ENCODE assay signal across 8 cellular contexts in the genomic region with DNA sequence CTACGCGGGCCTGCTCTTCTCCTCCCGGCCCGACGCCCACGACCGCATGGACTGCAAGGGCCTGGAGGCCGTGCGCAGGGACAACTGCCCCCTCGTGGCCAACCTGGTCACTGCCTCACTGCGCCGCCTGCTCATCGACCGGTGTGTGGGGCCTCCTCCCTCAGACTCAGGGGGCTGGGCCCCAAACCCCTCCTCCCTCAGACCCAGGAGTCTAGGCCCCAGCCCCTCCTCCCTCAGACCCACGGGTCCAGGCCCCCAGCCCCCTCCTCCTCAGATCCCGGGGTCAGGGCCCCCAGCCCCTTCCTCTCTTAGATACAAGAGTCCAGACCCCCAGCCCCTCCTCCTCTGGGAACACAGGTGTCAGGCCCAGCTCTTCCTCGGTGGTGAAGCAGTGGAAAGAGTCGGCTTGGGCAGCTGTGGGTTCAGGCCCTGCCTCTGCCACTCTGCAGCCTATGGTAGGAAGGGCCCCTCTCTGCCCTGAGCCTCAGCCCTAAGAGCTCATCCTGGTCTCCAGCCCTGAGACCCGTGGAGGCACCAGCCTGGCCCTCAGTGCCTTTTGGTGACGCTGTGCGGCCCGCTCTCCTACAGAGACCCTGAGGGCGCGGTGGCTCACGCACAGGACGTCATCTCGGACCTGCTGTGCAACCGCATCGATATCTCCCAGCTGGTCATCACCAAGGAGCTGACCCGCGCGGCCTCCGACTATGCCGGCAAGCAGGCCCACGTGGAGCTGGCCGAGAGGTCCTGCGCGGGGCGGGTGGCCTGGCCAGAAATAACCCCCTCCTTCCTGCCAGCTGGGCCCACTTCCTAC. TPM values are rescaled to one million over a fixed set of nuclear protein-coding genes. Genes with fewer than 3 reads are reported as not detected.
A peak's percentile ranks its signal among the peaks of the same experiment; 100 is the strongest.
DNase-seq lines count a peak whose midpoint lies in the region; ATAC-seq and TF ChIP-seq lines count a peak whose summit lies in the region.

No MANE protein-coding gene starts in this region.

- H3F3A ChIP-seq in OCI-LY1 (ENCODE audit: insufficient read depth, low read length): no peaks in the 10 kb centered on the region; the same call in 1 of the 2 replicates

- ATAC-seq in activated T-cell treated with anti-CD3 and anti-CD28 coated beads, Interleukin-2, amount 50 U/mL, for 72 hours (replicated peaks in 1 of 2): peak; percentile 77 to 86
- ATAC-seq in thoracic aorta (ENCODE audit: insufficient number of reproducible peaks, low FRiP score, low read depth): peak; percentile 49

- H3K4me3 ChIP-seq in OCI-LY1 (ENCODE audit: low read depth, low read length, poor library complexity, severe bottlenecking): peak overlapping the region; percentile 47
- H3K4me3 ChIP-seq in neutrophil (ENCODE audit: low read depth in 1 of 2, low read length in 1 of 2): peak overlapping the region; percentile 23 to 53
- no peak overlapping the region for H3K4me3 ChIP-seq in thoracic aorta

- peaks cover 7 to 12% of the 10 kb centered on the region in 2 donors for H3K36me3 Mint-ChIP-seq in activated T-cell treated with anti-CD3 and anti-CD28 coated beads, Interleukin-2, amount 50 U/mL, for 72 hours (ENCODE audit: insufficient read depth in 2 of 2)

- peaks cover 52% of the 10 kb centered on the region for H3K36me3 ChIP-seq in OCI-LY1 (ENCODE audit: insufficient read depth, low read length)
- H3K36me3 ChIP-seq in neutrophil: peaks cover 5% of the 10 kb centered on the region
- no peaks in the 10 kb centered on the region for H3K36me3 ChIP-seq in thoracic aorta

- peak; percentile 83 for TF ChIP-seq CTCF in OCI-LY1 (IDR thresholded peaks at IDR 0.05; ENCODE audit: low read length)
- TF ChIP-seq CTCF in neutrophil (IDR thresholded peaks at IDR 0.05): peak; percentile 84
- peak; percentile 87 for TF ChIP-seq CTCF in thoracic aorta (IDR thresholded peaks at IDR 0.05)

- H4K20me1 ChIP-seq in OCI-LY1 (ENCODE audit: insufficient read depth, low read length): no peaks in the 10 kb centered on the region

- H3K4me1 Mint-ChIP-seq in activated T-cell treated with anti-CD3 and anti-CD28 coated beads, Interleukin-2, amount 50 U/mL, for 72 hours (ENCODE audit: low read depth): peaks cover 23% of the 10 kb centered on the region

- H3K9ac ChIP-seq in OCI-LY1 (ENCODE audit: low read length): peak overlapping the region; percentile 76

- POLR2A ChIA-PET in HEK293T (lab: Yijun Ruan, JAX): interaction anchor here (1.1 to 2.1 kb wide), 2 partner anchors 30 to 47 kb away, joined by 3 to 5 read pairs; no protein-coding TSS in a partner anchor

- H3K27ac ChIP-seq in OCI-LY1 (ENCODE audit: low read depth, low read length, poor library complexity, severe bottlenecking) (peak overlapping the region; percentile 100), neutrophil (peak overlapping the region; percentile 48), thoracic aorta (no peak overlapping the region)

- H3K9me3 ChIP-seq in OCI-LY1 (ENCODE audit: low read length): no peaks in the 10 kb centered on the region
- no peaks in the 10 kb centered on the region for H3K9me3 ChIP-seq in neutrophil
- no peaks in the 10 kb centered on the region for H3K9me3 ChIP-seq in thoracic aorta

- H3K4me1 ChIP-seq in OCI-LY1 (ENCODE audit: insufficient read depth, low read length, severe bottlenecking): peaks cover 46% of the 10 kb centered on the region
- peaks cover 10 to 19% of the 10 kb centered on the region in 2 experiments for H3K4me1 ChIP-seq in neutrophil (ENCODE audit: control insufficient read depth in 1 of 2, insufficient read depth in 1 of 2, low read depth in 1 of 2, low read length in 1 of 2)
- H3K4me1 ChIP-seq in thoracic aorta (ENCODE audit: control insufficient read depth in 1 of 2, low read depth in 2 of 2): peaks cover 4 to 8% of the 10 kb centered on the region in 2 donors

- H3K27me3 Mint-ChIP-seq in activated T-cell treated with anti-CD3 and anti-CD28 coated beads, Interleukin-2, amount 50 U/mL, for 72 hours (ENCODE audit: low read depth): peaks cover 14% of the 10 kb centered on the region

- H3K27me3 ChIP-seq in OCI-LY1 (ENCODE audit: insufficient read depth, low read length): no peaks in the 10 kb centered on the region
- H3K27me3 ChIP-seq in neutrophil: peaks cover 29% of the 10 kb centered on the region
- H3K27me3 ChIP-seq in thoracic aorta (replicated peaks; ENCODE audit: insufficient read depth): no peaks in the 10 kb centered on the region

- no peaks in the 10 kb centered on the region for H3K9me3 Mint-ChIP-seq in activated T-cell treated with anti-CD3 and anti-CD28 coated beads, Interleukin-2, amount 50 U/mL, for 72 hours

- no peak overlapping the region for H3K4me3 Mint-ChIP-seq in activated T-cell treated with anti-CD3 and anti-CD28 coated beads, Interleukin-2, amount 50 U/mL, for 72 hours

- H3K9me2 ChIP-seq in OCI-LY1 (ENCODE audit: low read depth, low read length): no peaks in the 10 kb centered on the region

- peaks cover 2% of the 10 kb centered on the region for H3K79me2 ChIP-seq in OCI-LY1 (ENCODE audit: insufficient read depth, low read length)

- no peak overlapping the region for H2AFZ ChIP-seq in OCI-LY1 (ENCODE audit: low read length)

- peak overlapping the region; percentile 68 for H3K27ac Mint-ChIP-seq in activated T-cell treated with anti-CD3 and anti-CD28 coated beads, Interleukin-2, amount 50 U/mL, for 72 hours

- CTCF ChIA-PET in HEK293T (lab: Yijun Ruan, JAX): interaction anchor here (1.0 kb wide), 2 partner anchors 46 to 63 kb away, joined by 3 to 7 read pairs; no protein-coding TSS in a partner anchor

- peak; percentile 42 for DNase-seq in ELR (ENCODE audit: low read depth)
- peak; percentile 89 for DNase-seq in HEK293T (ENCODE audit: extremely low spot score)
- DNase-seq in activated T-cell treated with anti-CD3 and anti-CD28 coated beads, Interleukin-2, amount 50 U/mL, for 72 hours: peak; percentile 75 to 83
- peak; percentile 48 for DNase-seq in fibroblast of peridontal ligament (ENCODE audit: extremely low read depth)
- no peak for DNase-seq in thoracic aorta (ENCODE audit: low spot score)
- DNase-seq in occipital lobe (lab: John Stamatoyannopoulos, UW): no peak

- H3K4me2 ChIP-seq in OCI-LY1 (ENCODE audit: low read length): peak overlapping the region; percentile 70

TF ChIP-seq in HEK293T, 16 proteins besides CTCF, POLR2A, EP300 and RAD21:
- TF ChIP-seq HDGF (IDR thresholded peaks at IDR 0.05; ENCODE audit: borderline replicate concordance) (0 out of 2 replicates have a peak, but pooled peaks have one; percentile 24), L3MBTL2 (conservative IDR thresholded peaks at IDR 0.05) (peak; percentile 45), ARNT (IDR thresholded peaks at IDR 0.05) (no peak)

RNA-seq across cellular contexts. Expression of gene SPIB, which starts 3.7 kb away (rescaled TPM):
- total RNA-seq in activated T-cell treated with anti-CD3 and anti-CD28 coated beads, Interleukin-2, amount 50 U/mL, for 72 hours: 1 to 10 TPM; 1.6 to 2.1 TPM
- total RNA-seq in thoracic aorta (not detected), occipital lobe (not detected)

RNA-seq across cellular contexts. Expression of gene MYBPC2, which starts 17.6 kb away (rescaled TPM):
- total RNA-seq in activated T-cell treated with anti-CD3 and anti-CD28 coated beads, Interleukin-2, amount 50 U/mL, for 72 hours: 1 to 10 TPM in 1 of 2 donors, under 1 TPM in 1; 0.86 to 1.3 TPM
- total RNA-seq in thoracic aorta (under 1 TPM in 1 of 2 donors, not detected in 1; 0.14 TPM), occipital lobe (not detected)

RNA-seq across cellular contexts. Expression of gene POLD1, which starts 30.9 kb away (rescaled TPM):
- 100 to 1,000 TPM; 133 to 162 TPM for total RNA-seq in activated T-cell treated with anti-CD3 and anti-CD28 coated beads, Interleukin-2, amount 50 U/mL, for 72 hours
- 10 to 100 TPM; 12.8 to 39.5 TPM for total RNA-seq in thoracic aorta
- 17.5 TPM for total RNA-seq in occipital lobe

RNA-seq across cellular contexts. Expression of gene NR1H2, which starts 38.8 kb away (rescaled TPM):
- total RNA-seq in activated T-cell treated with anti-CD3 and anti-CD28 coated beads, Interleukin-2, amount 50 U/mL, for 72 hours: 10 to 100 TPM; 68.2 to 80.1 TPM
- 100 to 1,000 TPM; 113 to 138 TPM for total RNA-seq in thoracic aorta
- 18.9 TPM for total RNA-seq in occipital lobe

RNA-seq across cellular contexts. Expression of gene NAPSA, which starts 49.6 kb away (rescaled TPM):
- total RNA-seq in activated T-cell treated with anti-CD3 and anti-CD28 coated beads, Interleukin-2, amount 50 U/mL, for 72 hours: 10 to 100 TPM; 43.2 to 53.3 TPM
- total RNA-seq in thoracic aorta (not detected), occipital lobe (0.16 TPM)

Comparison
In these comparisons a context has a peak if more than half of its experiments do, and no peak if none do; other contexts are left out.
1. DNase-seq: peak in ELR (single experiment), HEK293T (single experiment), activated T-cell treated with anti-CD3 and anti-CD28 coated beads, Interleukin-2, amount 50 U/mL, for 72 hours (2 of 2) and fibroblast of peridontal ligament (single experiment); none in thoracic aorta (single experiment) and occipital lobe (single experiment).
2. H3K27ac ChIP-seq: peak in OCI-LY1 (single experiment) and neutrophil (single experiment); none in thoracic aorta (0 of 2).
3. Peak in every context shown above with its lines, with median percentiles within 50 percentile points of each other: CTCF ChIP-seq.